In genomic region chr9:126719677-126720435, GRCh38 we compare ENCODE assay signal across 8 cellular contexts.
A peak's percentile ranks its signal among the peaks of the same experiment; 100 is the strongest.
DNase-seq lines count a peak whose midpoint lies in the region; ATAC-seq, FAIRE-seq and TF ChIP-seq lines count a peak whose summit lies in the region.

No MANE protein-coding gene starts in this region.

- H4K91ac ChIP-seq in IMR-90 (ENCODE audit: insufficient read depth, low read depth, low read length), result no peak overlapping the region

- no peak overlapping the region for H2BK120ac ChIP-seq in IMR-90 (ENCODE audit: low read depth, low read length)

- no peaks in the 10 kb centered on the region for H4K20me1 ChIP-seq in IMR-90 (ENCODE audit: insufficient read depth, low read length)

- no peak overlapping the region for H3K14ac ChIP-seq in IMR-90 (replicated peaks; ENCODE audit: low read depth, low read length)

- no peaks in the 10 kb centered on the region for H3K36me3 ChIP-seq in IMR-90 (ENCODE audit: control insufficient read depth, insufficient read depth, low read length)
- no peaks in the 10 kb centered on the region for H3K36me3 ChIP-seq in parathyroid adenoma (ENCODE audit: control insufficient read depth, insufficient read depth, low read length)
- no peaks in the 10 kb centered on the region for H3K36me3 ChIP-seq in transverse colon

- no peak overlapping the region for H3K18ac ChIP-seq in IMR-90 (ENCODE audit: low read depth, low read length)

- TF ChIP-seq EP300 in transverse colon (IDR thresholded peaks at IDR 0.05; ENCODE audit: low read depth), result no peak

- TF ChIP-seq RAD21 in IMR-90 (IDR thresholded peaks at IDR 0.05; ENCODE audit: low read length), result no peak

- FAIRE-seq in GM12891 (lab: Jason Lieb, UNC), result peak; percentile 97

- H3K4me2 ChIP-seq in IMR-90 (ENCODE audit: low read depth, low read length) (no peak overlapping the region), parathyroid adenoma (ENCODE audit: low read length) (peak overlapping the region; percentile 60)

- no peaks in the 10 kb centered on the region; the same call in 1 of the 2 replicates for H3K4me1 ChIP-seq in IMR-90 (ENCODE audit: control insufficient read depth, insufficient read depth, low read length)
- H3K4me1 ChIP-seq in parathyroid adenoma, result peaks cover 12% of the 10 kb centered on the region
- peaks cover 0 to 28% (median 14%) of the 10 kb centered on the region in 4 donors for H3K4me1 ChIP-seq in transverse colon

- H3K4ac ChIP-seq in IMR-90 (ENCODE audit: low read depth, low read length), result no peak overlapping the region

- ATAC-seq in IMR-90 (ENCODE audit: low read depth), result no peak; the same call in 1 of the 2 replicates
- ATAC-seq in GM18520 (IDR thresholded peaks at IDR 0.05; ENCODE audit: unreplicated experiment), result no peak

- H3K56ac ChIP-seq in IMR-90 (ENCODE audit: extremely low read depth, insufficient read depth, low read length), result no peak overlapping the region

- in situ Hi-C loops in IMR-90 (cut with MboI; ENCODE audit: low sequenced_read_pairs), result no loop called here
- in situ Hi-C loops in transverse colon (cut with MboI; ENCODE audit: low pct_ligation_motif_present in 1 of 4, low pct_unique_long_range_greater_than_20kb in 1 of 4, low sequenced_read_pairs in 3 of 4), result no loop called here

- H2AK9ac ChIP-seq in IMR-90 (replicated peaks; ENCODE audit: low read depth, low read length, poor library complexity), result no peak overlapping the region

- no peak overlapping the region for H2BK5ac ChIP-seq in IMR-90 (ENCODE audit: low read depth, low read length, poor library complexity, severe bottlenecking)

- H2BK20ac ChIP-seq in IMR-90 (ENCODE audit: low read depth, low read length), result no peak overlapping the region

- 83% methylated on average over 2 of the region's 11 CpGs; no CpG with 5 or more reads in 1 of the 2 experiments for WGBS in IMR-90 (ENCODE audit: extremely low coverage in 2 of 2, insufficient read length in 1 of 2), 2 experiments
- WGBS in transverse colon (ENCODE audit: low coverage in 1 of 2), 2 donors, result 40 to 54% methylated on average over 4 to 11 of the region's 11 CpGs

- TF ChIP-seq POLR2A in GM12891 (IDR thresholded peaks at IDR 0.05; ENCODE audit: low read depth, low read length) (no peak), IMR-90 (IDR thresholded peaks at IDR 0.05; ENCODE audit: low read depth, low read length) (no peak), transverse colon (IDR thresholded peaks at IDR 0.05) (no peak)

- dilution Hi-C loops in IMR-90 (cut with HindIII; ENCODE audit: low sequenced_read_pairs, unreplicated experiment), result no loop called here

- no peaks in the 10 kb centered on the region for H3K79me1 ChIP-seq in IMR-90 (ENCODE audit: low read depth in 1 of 2, low read length in 2 of 2)

- no peaks in the 10 kb centered on the region for H3K79me2 ChIP-seq in parathyroid adenoma

- no peak overlapping the region for H3K23ac ChIP-seq in IMR-90 (ENCODE audit: low read depth, low read length)

- H3K9me1 ChIP-seq in IMR-90 (ENCODE audit: insufficient read depth, low read length), result no peaks in the 10 kb centered on the region; the same call in 1 of the 2 replicates

- H3K27me3 ChIP-seq in IMR-90 (ENCODE audit: control insufficient read depth, insufficient read depth, low read length) (peaks cover 44% of the 10 kb centered on the region), parathyroid adenoma (ENCODE audit: control insufficient read depth, insufficient read depth, low read length) (no peaks in the 10 kb centered on the region), transverse colon (peaks cover 93% of the 10 kb centered on the region)

- POLR2A ChIA-PET in IMR-90 (lab: Charles Lee; ENCODE audit: unreplicated experiment), result no interaction called here

- intact Hi-C loops in IMR-90 (cut with micrococcal nuclease), result no loop called here
- intact Hi-C loops in transverse colon (cut with DNase I; ENCODE audit: low total_unique reads), result no loop called here

- DNase-seq in GM12891 (ENCODE audit: insufficient read length, low spot score), result peak; percentile 57
- peak; percentile 25 for DNase-seq in IMR-90
- DNase-seq in SIG-M5 treated with dmso at 0.1 percent for 504 hours (lab: John Stamatoyannopoulos, UW; ENCODE audit: unreplicated experiment), result peak; percentile 84
- DNase-seq in activated effector memory CD4-positive, alpha-beta T cell treated with Interleukin-2 at 50 U/mL for 16 hours, result peak; percentile 80
- peak; percentile 74 for DNase-seq in germinal center (ENCODE audit: low spot score)
- peak; percentile 73 for DNase-seq in transverse colon

- H3K9ac ChIP-seq in IMR-90 (ENCODE audit: low read depth, low read length) (no peak overlapping the region), parathyroid adenoma (no peak overlapping the region)

- no peak overlapping the region for H4K8ac ChIP-seq in IMR-90 (ENCODE audit: low read depth in 2 of 2, low read length in 2 of 2)

- H2AFZ ChIP-seq in IMR-90 (replicated peaks; ENCODE audit: low read length, poor library complexity) (peak overlapping the region; percentile 32), parathyroid adenoma (peak overlapping the region; percentile 73)

- no peak overlapping the region for H2BK15ac ChIP-seq in IMR-90 (ENCODE audit: low read depth, low read length)

- TF ChIP-seq CTCF in IMR-90 (conservative IDR thresholded peaks at IDR 0.05; ENCODE audit: low read depth, low read length) (no peak), parathyroid adenoma (IDR thresholded peaks at IDR 0.05) (no peak), transverse colon (IDR thresholded peaks at IDR 0.05) (no peak)

- H2AK5ac ChIP-seq in IMR-90 (ENCODE audit: low read depth, low read length), result no peak overlapping the region

- H3K4me3 ChIP-seq in IMR-90 (ENCODE audit: insufficient read depth, low read depth, low read length) (no peak overlapping the region), parathyroid adenoma (ENCODE audit: low read depth, low read length) (peak overlapping the region; percentile 27), transverse colon (no peak overlapping the region)

- H4K5ac ChIP-seq in IMR-90 (ENCODE audit: low read depth, low read length), result no peak overlapping the region

- no peak overlapping the region for H3K27ac ChIP-seq in IMR-90 (ENCODE audit: insufficient read depth, low read length)
- peak overlapping the region; percentile 88 for H3K27ac ChIP-seq in parathyroid adenoma
- peak overlapping the region in 3 of 4 donors; percentile 9 to 21 (median 18) for H3K27ac ChIP-seq in transverse colon

- H3K9me3 ChIP-seq in IMR-90 (ENCODE audit: control insufficient read depth, insufficient read depth, low read length), result no peaks in the 10 kb centered on the region
- no peaks in the 10 kb centered on the region for H3K9me3 ChIP-seq in parathyroid adenoma (ENCODE audit: control insufficient read depth, low read length)
- H3K9me3 ChIP-seq in transverse colon, result no peaks in the 10 kb centered on the region

- CTCF ChIA-PET in IMR-90 (lab: Yijun Ruan, JAX), result no interaction called here

- no TSS peak for BruUV-seq in IMR-90 (replicated peaks; lab: Mats Ljungman, UMichigan)

TF ChIP-seq in GM12891, 5 proteins besides CTCF, POLR2A, EP300 and RAD21:
- TF ChIP-seq POLR2AphosphoS5 (IDR thresholded peaks at IDR 0.05; ENCODE audit: low read depth, low read length) (no peak), POU2F2 (IDR thresholded peaks at IDR 0.05; ENCODE audit: low read depth, low read length) (no peak), TAF1 (IDR thresholded peaks at IDR 0.05; ENCODE audit: low read depth, low read length) (no peak), SPI1 (IDR thresholded peaks at IDR 0.05; ENCODE audit: low read depth, low read length) (no peak), PAX5 (IDR thresholded peaks at IDR 0.05; ENCODE audit: insufficient read depth, low read length, severe bottlenecking) (no peak)

TF ChIP-seq in IMR-90, 13 proteins besides CTCF, POLR2A, EP300 and RAD21:
- TF ChIP-seq USF2 (IDR thresholded peaks at IDR 0.05; ENCODE audit: low read depth, low read length), result no peak
- TF ChIP-seq MAFK (IDR thresholded peaks at IDR 0.05; ENCODE audit: low read depth, low read length), result no peak
- TF ChIP-seq NFE2L2 (IDR thresholded peaks at IDR 0.05; ENCODE audit: low read depth, low read length), result no peak

Comparison
In these comparisons a context has a peak if more than half of its experiments do, and no peak if none do; other contexts are left out.
1. DNase-seq: peak in every context shown above with its lines; median percentile 84 in SIG-M5 treated with dmso at 0.1 percent for 504 hours; 80 in activated effector memory CD4-positive, alpha-beta T cell treated with Interleukin-2 at 50 U/mL for 16 hours; 74 in germinal center; 73 in transverse colon; 57 in GM12891; 25 in IMR-90.